In genomic region chr2:58063641-58064040, GRCh38 we compare ENCODE assay signal across 11 cellular contexts. TPM values are rescaled to one million over a fixed set of nuclear protein-coding genes. Genes with fewer than 3 reads are reported as not detected.
DNase-seq lines count a peak whose midpoint lies in the region; ATAC-seq lines count a peak whose summit lies in the region.
"Had no signal": no experiment of that assay in that cellular context is flagged by ENCODE, and none has a peak within 500 bp of the region (broad histone marks: within the 10 kb centered on the region; RNA-seq: fewer than 3 reads in every experiment).

No MANE protein-coding gene starts in this region.

- no peak overlapping the region for H3K9ac ChIP-seq in trophoblast cell (ENCODE audit: low read length)

- H3K4me3 ChIP-seq in trophoblast cell (ENCODE audit: low read depth, low read length): no peak overlapping the region

- H2BK12ac ChIP-seq in trophoblast cell (ENCODE audit: low read length): no peak overlapping the region

- peak overlapping the region; percentile 5 for H3K27ac Mint-ChIP-seq in activated CD4-positive, alpha-beta T cell treated with anti-CD3 and anti-CD28 coated beads, Interleukin-2, amount 10 ng/mL, durations not matched to agents 24 days and 14 days
- H3K27ac Mint-ChIP-seq in effector memory CD8-positive, alpha-beta T cell: peak overlapping the region; percentile 18 to 53
- H3K27ac Mint-ChIP-seq: endodermal cell, WTC11 had no signal

- no peak overlapping the region for H2BK5ac ChIP-seq in trophoblast cell (ENCODE audit: low read depth, low read length, poor library complexity)

- no peak overlapping the region for H4K91ac ChIP-seq in trophoblast cell (ENCODE audit: low read depth, low read length)

- H3K4me1 Mint-ChIP-seq in activated CD4-positive, alpha-beta T cell treated with anti-CD3 and anti-CD28 coated beads, Interleukin-2, amount 10 ng/mL, durations not matched to agents 24 days and 14 days: peaks cover 18% of the 10 kb centered on the region
- peaks cover 22 to 41% of the 10 kb centered on the region in 2 donors for H3K4me1 Mint-ChIP-seq in effector memory CD8-positive, alpha-beta T cell (ENCODE audit: low read depth in 2 of 2)

- no CpG with 5 or more reads among the region's 2 CpGs for WGBS in trophoblast cell (ENCODE audit: extremely low coverage, insufficient coverage, insufficient read length)

- intact Hi-C loops in activated CD4-positive, alpha-beta T cell treated with anti-CD3 and anti-CD28 coated beads, Interleukin-2, amount 10 ng/mL, durations not matched to agents 24 days and 14 days (cut with micrococcal nuclease): no loop called here

- no peak overlapping the region for H2AK5ac ChIP-seq in trophoblast cell (ENCODE audit: low read length)

- H3K4me3 Mint-ChIP-seq in activated CD4-positive, alpha-beta T cell treated with anti-CD3 and anti-CD28 coated beads, Interleukin-2, amount 10 ng/mL, durations not matched to agents 24 days and 14 days: peak overlapping the region; percentile 27
- H3K4me3 Mint-ChIP-seq in effector memory CD8-positive, alpha-beta T cell: peak overlapping the region in 1 of 2 donors; percentile 2
- H3K4me3 Mint-ChIP-seq: endodermal cell, WTC11 had no signal

- H3K27me3 Mint-ChIP-seq in activated CD4-positive, alpha-beta T cell treated with anti-CD3 and anti-CD28 coated beads, Interleukin-2, amount 10 ng/mL, durations not matched to agents 24 days and 14 days: no peaks in the 10 kb centered on the region
- H3K27me3 Mint-ChIP-seq in effector memory CD8-positive, alpha-beta T cell: no peaks in the 10 kb centered on the region

- H3K27me3 ChIP-seq in trophoblast cell (ENCODE audit: insufficient read depth, low read length): no peaks in the 10 kb centered on the region

- H3K36me3 ChIP-seq in trophoblast cell (ENCODE audit: control insufficient read depth in 1 of 2, insufficient read depth in 2 of 2, low read length in 2 of 2): no peaks in the 10 kb centered on the region

- peak; percentile 4 for ATAC-seq in HG02981 (IDR thresholded peaks at IDR 0.05; ENCODE audit: unreplicated experiment)
- ATAC-seq in effector memory CD8-positive, alpha-beta T cell (replicated peaks): no peak
- ATAC-seq: WTC11 had no signal

- peaks cover 25% of the 10 kb centered on the region for H3K36me3 Mint-ChIP-seq in activated CD4-positive, alpha-beta T cell treated with anti-CD3 and anti-CD28 coated beads, Interleukin-2, amount 10 ng/mL, durations not matched to agents 24 days and 14 days (ENCODE audit: low read depth)
- no peaks in the 10 kb centered on the region for H3K36me3 Mint-ChIP-seq in effector memory CD8-positive, alpha-beta T cell (ENCODE audit: insufficient read depth)
- H3K36me3 Mint-ChIP-seq: WTC11 had no signal

- H3K9me3 ChIP-seq in trophoblast cell (ENCODE audit: insufficient read depth, low read depth, low read length): no peaks in the 10 kb centered on the region

- no peaks in the 10 kb centered on the region for H3K79me1 ChIP-seq in trophoblast cell (ENCODE audit: low read length)

- DNase-seq in activated CD4-positive, alpha-beta T cell treated with anti-CD3 and anti-CD28 coated beads, Interleukin-2, amount 10 ng/mL, durations not matched to agents 24 days and 14 days: no peak
- no peak for DNase-seq in activated CD4-positive, alpha-beta T cell treated with anti-CD3 and anti-CD28 coated beads, Interleukin-2, amount 50 U/mL, for 4 hours
- no peak for DNase-seq in effector memory CD8-positive, alpha-beta T cell
- DNase-seq in trophoblast cell (peak; percentile 26 to 86), NAMALWA (ENCODE audit: low spot score) (no peak), RPMI8226 (no peak), NCI-H1694 (lab: John Stamatoyannopoulos, UW) (no peak)
- DNase-seq: endodermal cell, NCI-H2107 had no signal

- H3K27ac ChIP-seq in trophoblast cell (ENCODE audit: low read depth, low read length): no peak overlapping the region

- H3K4me1 ChIP-seq in trophoblast cell (ENCODE audit: control insufficient read depth in 1 of 2, insufficient read depth in 2 of 2, low read length in 2 of 2): no peaks in the 10 kb centered on the region

- H4K12ac ChIP-seq in trophoblast cell (ENCODE audit: low read depth, low read length): no peak overlapping the region

- H3K14ac ChIP-seq in trophoblast cell (ENCODE audit: low read length): no peak overlapping the region

- H3K9me3 Mint-ChIP-seq in activated CD4-positive, alpha-beta T cell treated with anti-CD3 and anti-CD28 coated beads, Interleukin-2, amount 10 ng/mL, durations not matched to agents 24 days and 14 days: peaks cover 3% of the 10 kb centered on the region
- peaks cover 0 to 1% of the 10 kb centered on the region in 2 donors for H3K9me3 Mint-ChIP-seq in effector memory CD8-positive, alpha-beta T cell
- H3K9me3 Mint-ChIP-seq: endodermal cell, WTC11 had no signal

- no peak overlapping the region for H3K23ac ChIP-seq in trophoblast cell (ENCODE audit: low read length)

- no peak overlapping the region for H2BK120ac ChIP-seq in trophoblast cell (ENCODE audit: insufficient read depth, low read length, poor library complexity)

- no peak overlapping the region for H3K18ac ChIP-seq in trophoblast cell (ENCODE audit: low read length)

- no peak overlapping the region for H2AFZ ChIP-seq in trophoblast cell (ENCODE audit: insufficient read depth, low read length, poor library complexity)

- no peak overlapping the region for H3K4ac ChIP-seq in trophoblast cell (ENCODE audit: low read depth, low read length)

- H3K4me2 ChIP-seq in trophoblast cell (ENCODE audit: low read length): no peak overlapping the region

- H3K79me2 ChIP-seq in trophoblast cell (ENCODE audit: control insufficient read depth, insufficient read depth, low read length, poor library complexity): no peaks in the 10 kb centered on the region

- no peak overlapping the region for H4K8ac ChIP-seq in trophoblast cell (ENCODE audit: low read depth, low read length)

RNA-seq across cellular contexts. Expression of gene VRK2, which starts 17.0 kb away (rescaled TPM):
- total RNA-seq in activated CD4-positive, alpha-beta T cell treated with anti-CD3 and anti-CD28 coated beads, Interleukin-2, amount 10 ng/mL, durations not matched to agents 24 days and 14 days: 21.7 and 22.0 TPM in 2 replicates
- polyA plus RNA-seq in trophoblast cell (2013): 17.3 and 18.1 TPM in 2 replicates

Comparison
In these comparisons a context has a peak if more than half of its experiments do, and no peak if none do; other contexts are left out.
1. DNase-seq: peak in trophoblast cell (2 of 2); none in activated CD4-positive, alpha-beta T cell treated with anti-CD3 and anti-CD28 coated beads, Interleukin-2, amount 10 ng/mL, durations not matched to agents 24 days and 14 days (single experiment), activated CD4-positive, alpha-beta T cell treated with anti-CD3 and anti-CD28 coated beads, Interleukin-2, amount 50 U/mL, for 4 hours (0 of 2), effector memory CD8-positive, alpha-beta T cell (0 of 3), NAMALWA (single experiment), RPMI8226 (single experiment) and NCI-H1694 (single experiment).